In genomic region chr12:104263580-104264358, GRCh38 we compare ENCODE assay signal across 12 cellular contexts. TPM values are rescaled to one million over a fixed set of nuclear protein-coding genes. Genes with fewer than 3 reads are reported as not detected.
A peak's percentile ranks its signal among the peaks of the same experiment; 100 is the strongest.
DNase-seq lines count a peak whose midpoint lies in the region; TF ChIP-seq lines count a peak whose summit lies in the region.
"Had no signal": no experiment of that assay in that cellular context is flagged by ENCODE, and none has a peak within 500 bp of the region (broad histone marks: within the 10 kb centered on the region; RNA-seq: fewer than 3 reads in every experiment).

No MANE protein-coding gene starts in this region.

- peaks cover 17% of the 10 kb centered on the region for H3K4me1 Mint-ChIP-seq in CD14-positive monocyte
- peaks cover 6% of the 10 kb centered on the region for H3K4me1 Mint-ChIP-seq in type B pancreatic cell (ENCODE audit: unreplicated experiment)

- POLR2A ChIA-PET in RWPE1 (lab: Yijun Ruan, JAX; ENCODE audit: low non-redundant PET): interaction anchor here (0.6 kb wide), 1 partner anchor 14 kb away, joined by 3 read pairs; no protein-coding TSS in a partner anchor

- TF ChIP-seq POLR2A in tibial nerve (IDR thresholded peaks at IDR 0.05): no peak

- no peak for TF ChIP-seq CTCF in CD14-positive monocyte (IDR thresholded peaks at IDR 0.05)
- TF ChIP-seq CTCF in RWPE1 (conservative IDR thresholded peaks at IDR 0.05; ENCODE audit: low read depth): no peak
- no peak for TF ChIP-seq CTCF in foreskin fibroblast (IDR thresholded peaks at IDR 0.05; ENCODE audit: low read depth, low read length)
- no peak for TF ChIP-seq CTCF in tibial nerve (IDR thresholded peaks at IDR 0.05)
- no peak for TF ChIP-seq CTCF in type B pancreatic cell (conservative IDR thresholded peaks at IDR 0.05)

- H3K4me3 ChIP-seq in foreskin fibroblast (ENCODE audit: low read depth in 1 of 2, low read length in 2 of 2) (no peak overlapping the region), tibial nerve (no peak overlapping the region)
- H3K4me3 ChIP-seq: lower lobe of right lung, tibial artery had no signal

- H3K27me3 ChIP-seq in tibial nerve: no peaks in the 10 kb centered on the region
- H3K27me3 ChIP-seq: tibial artery had no signal

- intact Hi-C loops in CD14-positive monocyte (cut with micrococcal nuclease): no loop called here

- H3K4me1 ChIP-seq in tibial nerve: no peaks in the 10 kb centered on the region
- H3K4me1 ChIP-seq: lower lobe of right lung, tibial artery had no signal

- peaks cover 0 to 5% (median 2%) of the 10 kb centered on the region in 7 donors for H3K9me3 Mint-ChIP-seq in CD14-positive monocyte
- H3K9me3 Mint-ChIP-seq in type B pancreatic cell: no peaks in the 10 kb centered on the region

- H3K36me3 ChIP-seq in tibial nerve: no peaks in the 10 kb centered on the region
- H3K36me3 ChIP-seq: lower lobe of right lung, tibial artery had no signal

- CTCF ChIA-PET in RWPE1 (lab: Yijun Ruan, JAX): interaction anchor here (1.1 kb wide), 1 partner anchor 22 kb away, joined by 4 read pairs; no protein-coding TSS in a partner anchor

- no peak for DNase-seq in CD14-positive monocyte (ENCODE audit: low spot score)
- DNase-seq in NCI-H1105 (lab: John Stamatoyannopoulos, UW): peak; percentile 94
- peak; percentile 70 for DNase-seq in RWPE1 (ENCODE audit: low spot score)
- peak; percentile 75 to 90 for DNase-seq in foreskin fibroblast
- no peak for DNase-seq in RKO (ENCODE audit: low spot score)
- no peak for DNase-seq in C1 segment of cervical spinal cord (lab: John Stamatoyannopoulos, UW)
- DNase-seq in tibial nerve (ENCODE audit: low spot score in 2 of 2): no peak
- DNase-seq in type B pancreatic cell (ENCODE audit: extremely low spot score, unreplicated experiment): no peak
- DNase-seq: lower lobe of right lung; RPMI8226; stimulated activated CD4-positive, alpha-beta T cell treated with anti-CD3 and anti-CD28 coated beads, Interleukin-15, amount 100 ng/mL, for 24 hours; tibial artery had no signal

- peak overlapping the region; percentile 60 for H3K27ac ChIP-seq in RWPE1
- H3K27ac ChIP-seq in tibial nerve: no peak overlapping the region
- H3K27ac ChIP-seq: lower lobe of right lung, tibial artery had no signal

- H3K4me3 Mint-ChIP-seq in CD14-positive monocyte (no peak overlapping the region), type B pancreatic cell (no peak overlapping the region)

- no peaks in the 10 kb centered on the region for H3K9me3 ChIP-seq in tibial nerve
- H3K9me3 ChIP-seq: lower lobe of right lung, tibial artery had no signal

- H3K36me3 Mint-ChIP-seq in CD14-positive monocyte (no peaks in the 10 kb centered on the region), type B pancreatic cell (no peaks in the 10 kb centered on the region)

- H3K27me3 Mint-ChIP-seq in CD14-positive monocyte (ENCODE audit: low read depth in 3 of 3) (peaks cover 0 to 2% (median 0%) of the 10 kb centered on the region in 3 donors), type B pancreatic cell (no peaks in the 10 kb centered on the region)

- TF ChIP-seq EP300 in tibial nerve (IDR thresholded peaks at IDR 0.05): no peak

- H3K27ac Mint-ChIP-seq in CD14-positive monocyte (peak overlapping the region; percentile 37 to 90 (median 63)), type B pancreatic cell (no peak overlapping the region)

- 42 to 60% methylated on average over 1 of the region's 1 CpG for WGBS in tibial nerve, 2 donors

RNA-seq across cellular contexts. Expression of gene EID3, which starts 39.8 kb away (rescaled TPM):
- polyA plus RNA-seq in CD14-positive monocyte: 1 to 10 TPM in 1 of 2 donors, under 1 TPM in 1; 0.64 to 1.0 TPM
- total RNA-seq in tibial nerve (10 to 100 TPM in 2 of 4 donors, 1 to 10 TPM in 2; 9.6 to 13.2 (median 10.0) TPM), type B pancreatic cell (ENCODE audit: low replicate concordance) (2.9 and 7.3 TPM in 2 replicates)

RNA-seq across cellular contexts. Expression of gene TXNRD1, which starts 48.2 kb away (rescaled TPM):
- polyA plus RNA-seq in CD14-positive monocyte: 10 to 100 TPM; 29.2 to 46.1 TPM
- total RNA-seq in tibial nerve (100 to 1,000 TPM; 111 to 140 (median 128) TPM), type B pancreatic cell (ENCODE audit: low replicate concordance) (94.7 and 157 TPM in 2 replicates)

Comparison
In these comparisons a context has a peak if more than half of its experiments do, and no peak if none do; other contexts are left out.
1. DNase-seq: peak in NCI-H1105 (single experiment), RWPE1 (single experiment) and foreskin fibroblast (2 of 2); none in CD14-positive monocyte (single experiment), RKO (single experiment), C1 segment of cervical spinal cord (0 of 14), tibial nerve (0 of 2) and type B pancreatic cell (single experiment).